ENCODE assay signal across 8 cellular contexts in genomic region chr5:142551242-142552067, GRCh38.
DNase-seq lines count a peak whose midpoint lies in the region; ATAC-seq and TF ChIP-seq lines count a peak whose summit lies in the region.

No MANE protein-coding gene starts in this region.

- H3K27me3 ChIP-seq in HCT116 (ENCODE audit: insufficient read depth, low read length): no peaks in the 10 kb centered on the region
- peaks cover 12% of the 10 kb centered on the region for H3K27me3 ChIP-seq in left ventricle myocardium inferior (ENCODE audit: low read depth)
- H3K27me3 ChIP-seq in gastrocnemius medialis: peaks cover 3 to 13% (median 7%) of the 10 kb centered on the region in 3 donors
- no peaks in the 10 kb centered on the region for H3K27me3 ChIP-seq in effector memory CD4-positive, alpha-beta T cell (replicated peaks; ENCODE audit: control insufficient read depth, insufficient read depth, low read length, poor library complexity, severe bottlenecking)

- no peak overlapping the region for H3K4me2 ChIP-seq in HCT116 (ENCODE audit: low read length)

- no peaks in the 10 kb centered on the region for H3K36me3 ChIP-seq in HCT116 (ENCODE audit: control insufficient read depth in 1 of 2, insufficient read depth in 2 of 2, low read length in 2 of 2)
- H3K36me3 ChIP-seq in SK-N-MC (ENCODE audit: insufficient read depth, low read length): no peaks in the 10 kb centered on the region
- no peaks in the 10 kb centered on the region for H3K36me3 ChIP-seq in left ventricle myocardium inferior
- H3K36me3 ChIP-seq in gastrocnemius medialis: no peaks in the 10 kb centered on the region
- no peaks in the 10 kb centered on the region for H3K36me3 ChIP-seq in effector memory CD4-positive, alpha-beta T cell (ENCODE audit: control insufficient read depth, insufficient read depth, low read length)

- H3K9ac ChIP-seq in HCT116 (ENCODE audit: low read length) (no peak overlapping the region), SK-N-MC (ENCODE audit: insufficient read length) (no peak overlapping the region)

- BruUV-seq in HCT116 (replicated peaks; lab: Mats Ljungman, UMichigan): no TSS peak

- no peaks in the 10 kb centered on the region for H3K79me2 ChIP-seq in HCT116 (ENCODE audit: insufficient read depth, low read length)

- TF ChIP-seq POLR2A in HCT116 (IDR thresholded peaks at IDR 0.05; ENCODE audit: borderline replicate concordance, extremely low read depth, insufficient read depth, insufficient read length) (no peak), gastrocnemius medialis (IDR thresholded peaks at IDR 0.05) (no peak)

- H2AFZ ChIP-seq in HCT116 (ENCODE audit: low read depth, low read length, poor library complexity, severe bottlenecking): no peak overlapping the region

- TF ChIP-seq RAD21 in HCT116 (IDR thresholded peaks at IDR 0.05; ENCODE audit: low read depth): no peak

- TF ChIP-seq CTCF in HCT116 (IDR thresholded peaks at IDR 0.05 in 2 of 3, conservative IDR thresholded peaks at IDR 0.05 in 1 of 3; ENCODE audit: borderline replicate concordance in 1 of 3, insufficient read depth in 1 of 3, low read depth in 2 of 3, low read length in 2 of 3): no peak
- TF ChIP-seq CTCF in left ventricle myocardium inferior (IDR thresholded peaks at IDR 0.05; ENCODE audit: borderline replicate concordance): no peak
- no peak for TF ChIP-seq CTCF in gastrocnemius medialis (IDR thresholded peaks at IDR 0.05 in 4 of 5, conservative IDR thresholded peaks at IDR 0.05 in 1 of 5)

- RAD21 ChIA-PET in HCT116 (lab: Charles Lee; ENCODE audit: low non-redundant PET in 1 of 2, low total read pairs in 2 of 2, uncharacterized antibody in 2 of 2, unreplicated experiment in 2 of 2): interaction anchor here in 1 of 2 experiments (1.1 kb wide), 1 partner anchor 399 kb away, joined by 5 read pairs; no protein-coding TSS in a partner anchor

- in situ Hi-C loops in gastrocnemius medialis (cut with MboI; ENCODE audit: low sequenced_read_pairs in 4 of 4): loop anchor here in 3 of 4 donors (10.0 to 25.0 kb wide), 3 partner anchors 389 to 564 kb away; no protein-coding TSS in a partner anchor

- no peaks in the 10 kb centered on the region for H3K9me2 ChIP-seq in HCT116 (ENCODE audit: insufficient read depth)

- DNase-seq in HCT116 (ENCODE audit: low read depth, low spot score): no peak
- peak; percentile 86 for DNase-seq in SK-N-MC (ENCODE audit: low read depth, low spot score)
- no peak for DNase-seq in left ventricle myocardium inferior
- no peak for DNase-seq in gastrocnemius medialis
- no peak for DNase-seq in midbrain (lab: John Stamatoyannopoulos, UW)
- no peak for DNase-seq in effector memory CD4-positive, alpha-beta T cell

- H3K27ac ChIP-seq in HCT116 (ENCODE audit: low read depth, low read length): no peak overlapping the region
- H3K27ac ChIP-seq in SK-N-MC: peak overlapping the region; percentile 86
- peak overlapping the region; percentile 69 for H3K27ac ChIP-seq in left ventricle myocardium inferior (replicated peaks)
- H3K27ac ChIP-seq in gastrocnemius medialis: peak overlapping the region; percentile 16 to 48 (median 37)
- H3K27ac ChIP-seq in effector memory CD4-positive, alpha-beta T cell (ENCODE audit: insufficient read depth, low read length, poor library complexity, severe bottlenecking): no peak overlapping the region

- H4K20me1 ChIP-seq in HCT116 (ENCODE audit: insufficient read depth): no peaks in the 10 kb centered on the region

- CTCF ChIA-PET in HCT116 (lab: Charles Lee): interaction anchor here (0.7 kb wide), 1 partner anchor 399 kb away, joined by 4 read pairs; no protein-coding TSS in a partner anchor

- no peaks in the 10 kb centered on the region for H3K9me3 ChIP-seq in HCT116 (ENCODE audit: control insufficient read depth in 1 of 2, insufficient read depth in 1 of 2, low read depth in 1 of 2, low read length in 2 of 2)
- no peaks in the 10 kb centered on the region for H3K9me3 ChIP-seq in SK-N-MC (ENCODE audit: low read depth, low read length)
- H3K9me3 ChIP-seq in left ventricle myocardium inferior (replicated peaks): no peaks in the 10 kb centered on the region
- H3K9me3 ChIP-seq in gastrocnemius medialis: no peaks in the 10 kb centered on the region
- no peaks in the 10 kb centered on the region for H3K9me3 ChIP-seq in effector memory CD4-positive, alpha-beta T cell (ENCODE audit: control insufficient read depth, low read length)

- intact Hi-C loops in HCT116 (cut with micrococcal nuclease) (no loop called here), left ventricle myocardium inferior (cut with micrococcal nuclease) (no loop called here), gastrocnemius medialis (cut with DNase I; ENCODE audit: low total_unique reads) (no loop called here)

- no peak for ATAC-seq in HCT116
- ATAC-seq in gastrocnemius medialis: peak in 1 of 2 donors; percentile 40
- ATAC-seq in GM19463 (IDR thresholded peaks at IDR 0.05; ENCODE audit: unreplicated experiment): no peak
- no peak for ATAC-seq in GM18909 (IDR thresholded peaks at IDR 0.05; ENCODE audit: poor library complexity, unreplicated experiment)

- H3K4me1 ChIP-seq in HCT116 (ENCODE audit: control insufficient read depth in 1 of 2, insufficient read depth in 2 of 2, low read length in 2 of 2) (peaks cover 12 to 26% of the 10 kb centered on the region in 2 experiments), left ventricle myocardium inferior (peaks cover 39% of the 10 kb centered on the region), gastrocnemius medialis (peaks cover 0 to 8% of the 10 kb centered on the region in 2 donors)
- no peaks in the 10 kb centered on the region for H3K4me1 ChIP-seq in effector memory CD4-positive, alpha-beta T cell (ENCODE audit: control insufficient read depth, insufficient read depth, low read length, poor library complexity, severe bottlenecking)

- H3K4me3 ChIP-seq in HCT116 (replicated peaks in 1 of 2; ENCODE audit: low read depth in 1 of 2, low read length in 2 of 2) (no peak overlapping the region), SK-N-MC (peak overlapping the region; percentile 66), left ventricle myocardium inferior (peak overlapping the region; percentile 59), gastrocnemius medialis (peak overlapping the region; percentile 34 to 39 (median 36))
- no peak overlapping the region for H3K4me3 ChIP-seq in effector memory CD4-positive, alpha-beta T cell (ENCODE audit: insufficient read depth, low read depth, low read length, poor library complexity, severe bottlenecking)

- POLR2A ChIA-PET in HCT116 (lab: Charles Lee): no interaction called here

TF ChIP-seq in HCT116, 20 proteins besides CTCF, POLR2A, EP300 and RAD21:
- TF ChIP-seq EZH2phosphoT487 (IDR thresholded peaks at IDR 0.05; ENCODE audit: borderline replicate concordance) (no peak), TCF7L2 (IDR thresholded peaks at IDR 0.05; ENCODE audit: borderline replicate concordance, extremely low read depth, insufficient read depth, insufficient read length) (peak; percentile 23)

Comparison
In these comparisons a context has a peak if more than half of its experiments do, and no peak if none do; other contexts are left out.
1. H3K27ac ChIP-seq: peak in SK-N-MC (single experiment), left ventricle myocardium inferior (single experiment) and gastrocnemius medialis (4 of 4); none in HCT116 (single experiment) and effector memory CD4-positive, alpha-beta T cell (single experiment).
2. H3K4me3 ChIP-seq: peak in SK-N-MC (single experiment), left ventricle myocardium inferior (single experiment) and gastrocnemius medialis (4 of 4); none in HCT116 (0 of 2) and effector memory CD4-positive, alpha-beta T cell (single experiment).